Comparison of ENCODE assay signal across 14 cellular contexts in genomic region chr3:69240651-69241578, GRCh38.
DNase-seq lines count a peak whose midpoint lies in the region; ATAC-seq and TF ChIP-seq lines count a peak whose summit lies in the region.
"Had no signal": no experiment of that assay in that cellular context is flagged by ENCODE, and none has a peak within 500 bp of the region (broad histone marks: within the 10 kb centered on the region; RNA-seq: fewer than 3 reads in every experiment).

No MANE protein-coding gene starts in this region.

- no peaks in the 10 kb centered on the region for H3K36me3 ChIP-seq in mesodermal cell (ENCODE audit: control insufficient read depth, insufficient read depth, low read length)
- H3K36me3 ChIP-seq: left ventricle myocardium inferior, SJCRH30 had no signal

- no peaks in the 10 kb centered on the region for H3K9me3 Mint-ChIP-seq in WTC11
- H3K9me3 Mint-ChIP-seq: activated CD4-positive, alpha-beta T cell treated with anti-CD3 and anti-CD28 coated beads, Interleukin-2, amount 10 ng/mL, durations not matched to agents 24 days and 14 days; activated naive CD8-positive, alpha-beta T cell treated with anti-CD3 and anti-CD28 coated beads, Interleukin-2, amount 10 ng/mL, durations not matched to agents 7 days and 5 days had no signal

- CTCF ChIA-PET in WTC11 (lab: Charles Lee), result interaction anchor here (2.0 to 2.2 kb wide), 2 partner anchors 64 to 79 kb away, joined by 7 to 13 read pairs; no protein-coding TSS in a partner anchor

- no peak overlapping the region for H3K4me3 ChIP-seq in mesodermal cell (ENCODE audit: extremely low read depth, insufficient read depth, low read length, poor library complexity, severe bottlenecking)
- H3K4me3 ChIP-seq: left ventricle myocardium inferior, SJCRH30 had no signal

- H3K27ac ChIP-seq in mesodermal cell (ENCODE audit: low read depth, low read length, severe bottlenecking), result peak overlapping the region; percentile 95
- H3K27ac ChIP-seq: left ventricle myocardium inferior, SJCRH30 had no signal

- H3K27ac Mint-ChIP-seq in WTC11, result peak overlapping the region; percentile 7; the same call in 1 of the 2 replicates
- H3K27ac Mint-ChIP-seq: activated CD4-positive, alpha-beta T cell treated with anti-CD3 and anti-CD28 coated beads, Interleukin-2, amount 10 ng/mL, durations not matched to agents 24 days and 14 days; activated naive CD8-positive, alpha-beta T cell treated with anti-CD3 and anti-CD28 coated beads, Interleukin-2, amount 10 ng/mL, durations not matched to agents 7 days and 5 days had no signal

- H3K27me3 Mint-ChIP-seq in WTC11 (ENCODE audit: low read depth), result peaks cover 14% of the 10 kb centered on the region
- H3K27me3 Mint-ChIP-seq: activated CD4-positive, alpha-beta T cell treated with anti-CD3 and anti-CD28 coated beads, Interleukin-2, amount 10 ng/mL, durations not matched to agents 24 days and 14 days; activated naive CD8-positive, alpha-beta T cell treated with anti-CD3 and anti-CD28 coated beads, Interleukin-2, amount 10 ng/mL, durations not matched to agents 7 days and 5 days had no signal

- no peak for TF ChIP-seq CTCF in WTC11 (IDR thresholded peaks at IDR 0.05)

- POLR2A ChIA-PET in WTC11 (lab: Charles Lee), result no interaction called here

- H3K4me1 Mint-ChIP-seq in WTC11, result peaks cover 72% of the 10 kb centered on the region

- DNase-seq in WTC11 (ENCODE audit: low spot score) (no peak), nucleus accumbens (lab: John Stamatoyannopoulos, UW) (no peak), HUDEP-2 (lab: John Stamatoyannopoulos, UW; ENCODE audit: unreplicated experiment in 76 of 76) (no peak)
- no peak for DNase-seq in effector CD4-positive, alpha-beta T cell
- DNase-seq: activated CD4-positive, alpha-beta T cell treated with anti-CD3 and anti-CD28 coated beads, Interleukin-2, amount 10 ng/mL, durations not matched to agents 24 days and 14 days; activated naive CD8-positive, alpha-beta T cell treated with anti-CD3 and anti-CD28 coated beads, Interleukin-2, amount 10 ng/mL, durations not matched to agents 7 days and 5 days; C1 segment of cervical spinal cord; left ventricle myocardium inferior; SJCRH30 had no signal

- ATAC-seq in GM18519 (IDR thresholded peaks at IDR 0.05; ENCODE audit: low FRiP score, unreplicated experiment) (peak; percentile 69), HG02798 (IDR thresholded peaks at IDR 0.05; ENCODE audit: poor library complexity, unreplicated experiment) (peak; percentile 78), WTC11 (no peak; the same call in none of the 2 replicates), GM19035 (IDR thresholded peaks at IDR 0.05; ENCODE audit: unreplicated experiment) (no peak)
- ATAC-seq: esophagus mucosa had no signal

- peaks cover 64% of the 10 kb centered on the region for H3K4me1 ChIP-seq in mesodermal cell (ENCODE audit: control insufficient read depth, insufficient read depth, low read length, poor library complexity, severe bottlenecking)
- H3K4me1 ChIP-seq: SJCRH30 had no signal

- H3K9me3 ChIP-seq in mesodermal cell (ENCODE audit: control insufficient read depth, low read length), result no peaks in the 10 kb centered on the region
- H3K9me3 ChIP-seq: left ventricle myocardium inferior, SJCRH30 had no signal

- 52 to 58% methylated on average over 4 to 7 of the region's 10 CpGs for WGBS in mesodermal cell (ENCODE audit: insufficient coverage in 2 of 2), 2 experiments

- no peak overlapping the region for H3K4me3 Mint-ChIP-seq in WTC11
- H3K4me3 Mint-ChIP-seq: activated CD4-positive, alpha-beta T cell treated with anti-CD3 and anti-CD28 coated beads, Interleukin-2, amount 10 ng/mL, durations not matched to agents 24 days and 14 days; activated naive CD8-positive, alpha-beta T cell treated with anti-CD3 and anti-CD28 coated beads, Interleukin-2, amount 10 ng/mL, durations not matched to agents 7 days and 5 days had no signal

- H3K36me3 Mint-ChIP-seq in WTC11, result no peaks in the 10 kb centered on the region
- H3K36me3 Mint-ChIP-seq: activated naive CD8-positive, alpha-beta T cell treated with anti-CD3 and anti-CD28 coated beads, Interleukin-2, amount 10 ng/mL, durations not matched to agents 7 days and 5 days had no signal

TF ChIP-seq in WTC11, 78 proteins besides CTCF, POLR2A, EP300 and RAD21:
- TF ChIP-seq ZNF416 (CRISPR knock-in tag; IDR thresholded peaks at IDR 0.05), result no peak
- TF ChIP-seq, protein P1, sequence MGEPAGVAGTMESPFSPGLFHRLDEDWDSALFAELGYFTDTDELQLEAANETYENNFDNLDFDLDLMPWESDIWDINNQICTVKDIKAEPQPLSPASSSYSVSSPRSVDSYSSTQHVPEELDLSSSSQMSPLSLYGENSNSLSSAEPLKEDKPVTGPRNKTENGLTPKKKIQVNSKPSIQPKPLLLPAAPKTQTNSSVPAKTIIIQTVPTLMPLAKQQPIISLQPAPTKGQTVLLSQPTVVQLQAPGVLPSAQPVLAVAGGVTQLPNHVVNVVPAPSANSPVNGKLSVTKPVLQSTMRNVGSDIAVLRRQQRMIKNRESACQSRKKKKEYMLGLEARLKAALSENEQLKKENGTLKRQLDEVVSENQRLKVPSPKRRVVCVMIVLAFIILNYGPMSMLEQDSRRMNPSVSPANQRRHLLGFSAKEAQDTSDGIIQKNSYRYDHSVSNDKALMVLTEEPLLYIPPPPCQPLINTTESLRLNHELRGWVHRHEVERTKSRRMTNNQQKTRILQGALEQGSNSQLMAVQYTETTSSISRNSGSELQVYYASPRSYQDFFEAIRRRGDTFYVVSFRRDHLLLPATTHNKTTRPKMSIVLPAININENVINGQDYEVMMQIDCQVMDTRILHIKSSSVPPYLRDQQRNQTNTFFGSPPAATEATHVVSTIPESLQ (CRISPR knock-in tag; IDR thresholded peaks at IDR 0.05), result no peak
- no peak for TF ChIP-seq FOXJ3 (CRISPR knock-in tag; IDR thresholded peaks at IDR 0.05; ENCODE audit: borderline replicate concordance)
- no peak for TF ChIP-seq ZNF263 (CRISPR knock-in tag; IDR thresholded peaks at IDR 0.05; ENCODE audit: low read depth)
- TF ChIP-seq ZNF671 (CRISPR knock-in tag; IDR thresholded peaks at IDR 0.05), result no peak
- no peak for TF ChIP-seq RORB (CRISPR knock-in tag; IDR thresholded peaks at IDR 0.05)
- TF ChIP-seq EMX1 (CRISPR knock-in tag; IDR thresholded peaks at IDR 0.05), result no peak
TF ChIP-seq in WTC11: peak in this region for 0.

Comparison
In these comparisons a context has a peak if more than half of its experiments do, and no peak if none do; other contexts are left out.
1. ATAC-seq: peak in GM18519 (single experiment) and HG02798 (single experiment); none in WTC11 (single experiment) and GM19035 (single experiment).